ENCODE assay signal across 33 cellular contexts in genomic region chr5:1985781-1986180, GRCh38.
"Had no signal": no experiment of that assay in that cellular context is flagged by ENCODE, and none has a peak within 500 bp of the region (broad histone marks: within the 10 kb centered on the region; RNA-seq: fewer than 3 reads in every experiment).

No MANE protein-coding gene starts in this region.

- H3K4me3 ChIP-seq: adrenal gland, body of pancreas, colonic mucosa, esophagus squamous epithelium had no signal

- DNase-seq: activated B cell treated with CpG ODN at 0.5 μM for 24 hours; activated CD4-positive, alpha-beta T cell treated with anti-CD3 and anti-CD28 coated beads for 48 hours; activated CD4-positive, alpha-beta T cell treated with anti-CD3 and anti-CD28 coated beads, Interleukin-2, amount 50 U/mL, for 1 hour; activated CD4-positive, alpha-beta T cell treated with anti-CD3 and anti-CD28 coated beads, Interleukin-2, amount 50 U/mL, for 48 hours; activated CD8-positive, alpha-beta memory T cell treated with anti-CD3 and anti-CD28 coated beads for 24 hours; activated CD8-positive, alpha-beta T cell treated with anti-CD3 and anti-CD28 coated beads for 36 hours; activated effector memory CD4-positive, alpha-beta T cell treated with anti-CD3 and anti-CD28 coated beads, Interleukin-2, amount 50 U/mL, for 16 hours; activated naive CD4-positive, alpha-beta T cell treated with anti-CD3 and anti-CD28 coated beads for 36 hours; activated naive CD8-positive, alpha-beta T cell treated with anti-CD3 and anti-CD28 coated beads for 36 hours; activated naive CD8-positive, alpha-beta T cell treated with anti-CD3 and anti-CD28 coated beads, Interleukin-2, amount 50 U/mL, for 24 hours; activated T-cell treated with anti-CD3 and anti-CD28 coated beads, Interleukin-2, amount 50 U/mL, for 48 hours; adrenal gland; amygdala; aorta; body of pancreas; central memory CD4-positive, alpha-beta T cell; cerebellar nuclear complex; colonic mucosa; effector CD4-positive, alpha-beta T cell; effector memory CD8-positive, alpha-beta T cell; erythroblast; esophagus squamous epithelium; head of caudate nucleus; T-helper 1 cell; T-helper 17 cell; T1000; WERI-Rb-1 had no signal

- FAIRE-seq: frontal cortex had no signal

- H3K27me3 ChIP-seq: adrenal gland, body of pancreas, colonic mucosa, esophagus squamous epithelium had no signal

- H3K36me3 Mint-ChIP-seq: activated naive CD4-positive, alpha-beta T cell treated with anti-CD3 and anti-CD28 coated beads, Interleukin-2, amount 50 U/mL, for 24 hours; activated naive CD8-positive, alpha-beta T cell treated with anti-CD3 and anti-CD28 coated beads for 36 hours had no signal

- H3K9me3 Mint-ChIP-seq: activated T-helper 1 cell treated with anti-CD3 and anti-CD28 coated beads, Interleukin-12 subunit alpha, Interleukin-12 subunit beta, Interleukin-2, Interleukin-4 antibody, amounts not matched to agents 30 ng/mL and 10 ng/mL and 1 ng/mL, durations not matched to agents 14 hours and 24 hours and 36 hours had no signal

- H3K4me1 Mint-ChIP-seq: activated B cell treated with CpG ODN at 0.5 μM for 24 hours; activated naive CD4-positive, alpha-beta T cell treated with anti-CD3 and anti-CD28 coated beads, Interleukin-2, amount 50 U/mL, for 24 hours; activated naive CD8-positive, alpha-beta T cell treated with anti-CD3 and anti-CD28 coated beads for 36 hours; activated naive CD8-positive, alpha-beta T cell treated with anti-CD3 and anti-CD28 coated beads, Interleukin-2, amount 50 U/mL, for 24 hours; T-helper 17 cell had no signal

- H3K4me3 Mint-ChIP-seq: activated B cell treated with CpG ODN at 0.5 μM for 24 hours; activated CD8-positive, alpha-beta T cell treated with anti-CD3 and anti-CD28 coated beads for 36 hours; activated naive CD4-positive, alpha-beta T cell treated with anti-CD3 and anti-CD28 coated beads for 36 hours; activated naive CD4-positive, alpha-beta T cell treated with anti-CD3 and anti-CD28 coated beads, Interleukin-2, amount 50 U/mL, for 24 hours; activated naive CD8-positive, alpha-beta T cell treated with anti-CD3 and anti-CD28 coated beads for 36 hours; activated naive CD8-positive, alpha-beta T cell treated with anti-CD3 and anti-CD28 coated beads, Interleukin-2, amount 50 U/mL, for 24 hours; activated T-helper 1 cell treated with anti-CD3 and anti-CD28 coated beads, Interleukin-12 subunit alpha, Interleukin-12 subunit beta, Interleukin-2, Interleukin-4 antibody, amounts not matched to agents 30 ng/mL and 10 ng/mL and 1 ng/mL, durations not matched to agents 14 hours and 24 hours and 36 hours; effector memory CD8-positive, alpha-beta T cell; T-helper 17 cell; T-helper 2 cell treated with Interferon-gamma antibody and Interleukin-4, amounts not matched to agents 5 μg/mL and 100 μg/mL, for 36 hours had no signal

- H3K9me3 ChIP-seq: body of pancreas, colonic mucosa, esophagus squamous epithelium had no signal

- ATAC-seq: activated CD4-positive, CD25-positive, alpha-beta regulatory T cell treated with anti-CD3 and anti-CD28 coated beads, Interleukin-2, amount 50 U/mL, for 24 hours; activated CD8-positive, alpha-beta T cell treated with anti-CD3 and anti-CD28 coated beads for 36 hours; activated naive CD8-positive, alpha-beta T cell treated with anti-CD3 and anti-CD28 coated beads, Interleukin-2, amount 50 U/mL, for 24 hours; body of pancreas; effector memory CD8-positive, alpha-beta T cell; T-helper 17 cell had no signal

- H3K27ac ChIP-seq: adrenal gland, body of pancreas, colonic mucosa, esophagus squamous epithelium, WERI-Rb-1 had no signal

- H3K36me3 ChIP-seq: adrenal gland, colonic mucosa, esophagus squamous epithelium, WERI-Rb-1 had no signal

- H3K4me1 ChIP-seq: adrenal gland, body of pancreas, colonic mucosa, esophagus squamous epithelium had no signal

- H3K27ac Mint-ChIP-seq: activated B cell treated with CpG ODN at 0.5 μM for 24 hours; activated CD8-positive, alpha-beta T cell treated with anti-CD3 and anti-CD28 coated beads for 36 hours; activated naive CD4-positive, alpha-beta T cell treated with anti-CD3 and anti-CD28 coated beads for 36 hours; activated naive CD4-positive, alpha-beta T cell treated with anti-CD3 and anti-CD28 coated beads, Interleukin-2, amount 50 U/mL, for 24 hours; activated naive CD8-positive, alpha-beta T cell treated with anti-CD3 and anti-CD28 coated beads for 36 hours; activated naive CD8-positive, alpha-beta T cell treated with anti-CD3 and anti-CD28 coated beads, Interleukin-2, amount 50 U/mL, for 24 hours; activated T-helper 1 cell treated with anti-CD3 and anti-CD28 coated beads, Interleukin-12 subunit alpha, Interleukin-12 subunit beta, Interleukin-2, Interleukin-4 antibody, amounts not matched to agents 30 ng/mL and 10 ng/mL and 1 ng/mL, durations not matched to agents 14 hours and 24 hours and 36 hours; activated T-helper 2 cell treated with anti-CD3 and anti-CD28 coated beads, Interferon-gamma antibody, Interleukin-2, Interleukin-4, amounts not matched to agents 10 μg/mL and 5 μg/mL and 100 μg/mL, durations not matched to agents 14 hours and 24 hours and 36 hours; effector memory CD8-positive, alpha-beta T cell; T-helper 17 cell; T-helper 2 cell treated with Interferon-gamma antibody and Interleukin-4, amounts not matched to agents 5 μg/mL and 100 μg/mL, for 36 hours had no signal
